ENCODE assay signal across 20 cellular contexts in the genomic region with DNA sequence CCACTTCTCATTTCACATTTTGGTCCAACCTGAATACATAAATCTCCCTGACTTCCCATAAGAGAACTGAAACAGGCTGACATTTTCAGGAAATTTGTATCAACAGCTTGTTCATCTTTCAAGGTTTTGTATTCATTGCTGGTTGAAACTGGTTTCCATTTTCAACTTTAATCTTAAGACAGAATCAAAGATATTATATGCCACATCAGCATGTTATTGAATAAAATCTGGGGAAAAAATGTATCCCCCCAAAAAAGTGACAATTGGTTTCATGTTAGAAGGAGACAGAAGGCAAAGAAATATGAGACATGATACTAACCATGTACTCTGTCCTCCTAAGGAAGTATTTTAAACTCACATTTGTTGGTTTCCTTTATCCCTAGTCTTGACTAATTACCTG.
"Had no signal": no experiment of that assay in that cellular context is flagged by ENCODE, and none has a peak within 500 bp of the region (broad histone marks: within the 10 kb centered on the region; RNA-seq: fewer than 3 reads in every experiment).

No MANE protein-coding gene starts in this region.

- H3K9ac ChIP-seq: SK-N-SH had no signal

- H3K4me3 ChIP-seq: coronary artery, esophagus squamous epithelium, hepatocyte, testis, upper lobe of right lung had no signal

- H3K27me3 ChIP-seq: hepatocyte, testis, upper lobe of right lung had no signal

- H3K36me3 Mint-ChIP-seq: brain; naive thymus-derived CD8-positive, alpha-beta T cell had no signal

- H3K9me3 Mint-ChIP-seq: activated B cell treated with CpG ODN at 0.5 μM for 24 hours; central memory CD8-positive, alpha-beta T cell; naive thymus-derived CD8-positive, alpha-beta T cell; stimulated activated naive CD8-positive, alpha-beta T cell treated with anti-CD3 and anti-CD28 coated beads, Interleukin-15, amount 100 ng/mL, for 72 hours had no signal

- ATAC-seq: left ventricle myocardium superior; naive thymus-derived CD8-positive, alpha-beta T cell; stimulated activated naive CD8-positive, alpha-beta T cell treated with anti-CD3 and anti-CD28 coated beads, Interleukin-15, amount 100 ng/mL, for 72 hours; upper lobe of right lung had no signal

- H3K4me2 ChIP-seq: hepatocyte, SK-N-SH had no signal

- H3K9me3 ChIP-seq: esophagus squamous epithelium, SK-N-SH, testis, upper lobe of right lung had no signal

- H3K4me1 ChIP-seq: testis had no signal

- H3K27ac ChIP-seq: coronary artery, esophagus squamous epithelium, hepatocyte, testis, upper lobe of right lung had no signal

- DNase-seq: activated B cell treated with CpG ODN at 0.5 μM for 24 hours; activated CD4-positive, alpha-beta T cell treated with anti-CD3 and anti-CD28 coated beads, Interleukin-2, amount 10 ng/mL, durations not matched to agents 7 days and 5 days; activated naive CD4-positive, alpha-beta T cell treated with anti-CD3 and anti-CD28 coated beads, Interleukin-2, amount 50 U/mL, for 16 hours; amygdala; effector CD4-positive, alpha-beta T cell; esophagus squamous epithelium; islet precursor cell; left ventricle myocardium superior; naive thymus-derived CD8-positive, alpha-beta T cell; nucleus accumbens; SK-N-SH; stimulated activated CD4-positive, alpha-beta T cell treated with anti-CD3 and anti-CD28 coated beads, Interleukin-15, amount 100 ng/mL, for 24 hours; stimulated activated CD4-positive, alpha-beta T cell treated with anti-CD3 and anti-CD28 coated beads, Interleukin-4, amount 100 ng/mL, for 24 hours; stimulated activated naive CD8-positive, alpha-beta T cell treated with anti-CD3 and anti-CD28 coated beads, Interleukin-15, amount 100 ng/mL, for 72 hours; testis; upper lobe of right lung had no signal

- H3K4me3 Mint-ChIP-seq: activated B cell treated with CpG ODN at 0.5 μM for 24 hours; activated CD4-positive, alpha-beta T cell treated with anti-CD3 and anti-CD28 coated beads, Interleukin-2, amount 10 ng/mL, durations not matched to agents 7 days and 5 days; central memory CD8-positive, alpha-beta T cell; naive thymus-derived CD8-positive, alpha-beta T cell had no signal

- H3K36me3 ChIP-seq: esophagus squamous epithelium, upper lobe of right lung had no signal

- H2AFZ ChIP-seq: hepatocyte had no signal

- H3K27me3 Mint-ChIP-seq: brain; central memory CD8-positive, alpha-beta T cell; naive thymus-derived CD8-positive, alpha-beta T cell had no signal

- H3K27ac Mint-ChIP-seq: activated B cell treated with CpG ODN at 0.5 μM for 24 hours; activated CD4-positive, alpha-beta T cell treated with anti-CD3 and anti-CD28 coated beads, Interleukin-2, amount 10 ng/mL, durations not matched to agents 7 days and 5 days; stimulated activated naive CD8-positive, alpha-beta T cell treated with anti-CD3 and anti-CD28 coated beads, Interleukin-15, amount 100 ng/mL, for 72 hours had no signal
